ENCODE assay signal across 1 cellular context in the genomic region with DNA sequence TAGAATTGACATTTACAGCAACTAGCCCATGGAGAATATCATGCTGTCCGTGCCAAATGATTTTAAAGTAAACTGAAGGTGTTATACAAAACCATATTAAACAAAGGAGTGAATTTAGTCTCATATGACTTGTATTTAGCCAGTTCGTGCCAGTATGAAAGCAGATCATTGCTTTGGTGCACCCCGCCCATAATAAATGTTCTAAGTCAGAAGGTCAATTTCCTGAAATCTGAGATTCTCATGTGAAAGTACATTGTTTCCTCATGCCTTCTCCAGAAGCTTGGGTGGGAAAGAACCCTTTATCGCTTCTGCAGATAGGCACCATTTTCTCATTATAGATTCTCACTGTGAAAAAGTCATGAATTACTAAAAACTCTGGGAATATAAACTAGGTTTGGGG.
TF ChIP-seq lines count a peak whose summit lies in the region.

No MANE protein-coding gene starts in this region.

TF ChIP-seq in WTC11, 78 proteins besides CTCF, POLR2A, EP300 and RAD21 (continued from another document):
- TF ChIP-seq, protein P1, sequence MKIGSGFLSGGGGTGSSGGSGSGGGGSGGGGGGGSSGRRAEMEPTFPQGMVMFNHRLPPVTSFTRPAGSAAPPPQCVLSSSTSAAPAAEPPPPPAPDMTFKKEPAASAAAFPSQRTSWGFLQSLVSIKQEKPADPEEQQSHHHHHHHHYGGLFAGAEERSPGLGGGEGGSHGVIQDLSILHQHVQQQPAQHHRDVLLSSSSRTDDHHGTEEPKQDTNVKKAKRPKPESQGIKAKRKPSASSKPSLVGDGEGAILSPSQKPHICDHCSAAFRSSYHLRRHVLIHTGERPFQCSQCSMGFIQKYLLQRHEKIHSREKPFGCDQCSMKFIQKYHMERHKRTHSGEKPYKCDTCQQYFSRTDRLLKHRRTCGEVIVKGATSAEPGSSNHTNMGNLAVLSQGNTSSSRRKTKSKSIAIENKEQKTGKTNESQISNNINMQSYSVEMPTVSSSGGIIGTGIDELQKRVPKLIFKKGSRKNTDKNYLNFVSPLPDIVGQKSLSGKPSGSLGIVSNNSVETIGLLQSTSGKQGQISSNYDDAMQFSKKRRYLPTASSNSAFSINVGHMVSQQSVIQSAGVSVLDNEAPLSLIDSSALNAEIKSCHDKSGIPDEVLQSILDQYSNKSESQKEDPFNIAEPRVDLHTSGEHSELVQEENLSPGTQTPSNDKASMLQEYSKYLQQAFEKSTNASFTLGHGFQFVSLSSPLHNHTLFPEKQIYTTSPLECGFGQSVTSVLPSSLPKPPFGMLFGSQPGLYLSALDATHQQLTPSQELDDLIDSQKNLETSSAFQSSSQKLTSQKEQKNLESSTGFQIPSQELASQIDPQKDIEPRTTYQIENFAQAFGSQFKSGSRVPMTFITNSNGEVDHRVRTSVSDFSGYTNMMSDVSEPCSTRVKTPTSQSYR (CRISPR knock-in tag; IDR thresholded peaks at IDR 0.05) = no peak
- TF ChIP-seq, protein P2, sequence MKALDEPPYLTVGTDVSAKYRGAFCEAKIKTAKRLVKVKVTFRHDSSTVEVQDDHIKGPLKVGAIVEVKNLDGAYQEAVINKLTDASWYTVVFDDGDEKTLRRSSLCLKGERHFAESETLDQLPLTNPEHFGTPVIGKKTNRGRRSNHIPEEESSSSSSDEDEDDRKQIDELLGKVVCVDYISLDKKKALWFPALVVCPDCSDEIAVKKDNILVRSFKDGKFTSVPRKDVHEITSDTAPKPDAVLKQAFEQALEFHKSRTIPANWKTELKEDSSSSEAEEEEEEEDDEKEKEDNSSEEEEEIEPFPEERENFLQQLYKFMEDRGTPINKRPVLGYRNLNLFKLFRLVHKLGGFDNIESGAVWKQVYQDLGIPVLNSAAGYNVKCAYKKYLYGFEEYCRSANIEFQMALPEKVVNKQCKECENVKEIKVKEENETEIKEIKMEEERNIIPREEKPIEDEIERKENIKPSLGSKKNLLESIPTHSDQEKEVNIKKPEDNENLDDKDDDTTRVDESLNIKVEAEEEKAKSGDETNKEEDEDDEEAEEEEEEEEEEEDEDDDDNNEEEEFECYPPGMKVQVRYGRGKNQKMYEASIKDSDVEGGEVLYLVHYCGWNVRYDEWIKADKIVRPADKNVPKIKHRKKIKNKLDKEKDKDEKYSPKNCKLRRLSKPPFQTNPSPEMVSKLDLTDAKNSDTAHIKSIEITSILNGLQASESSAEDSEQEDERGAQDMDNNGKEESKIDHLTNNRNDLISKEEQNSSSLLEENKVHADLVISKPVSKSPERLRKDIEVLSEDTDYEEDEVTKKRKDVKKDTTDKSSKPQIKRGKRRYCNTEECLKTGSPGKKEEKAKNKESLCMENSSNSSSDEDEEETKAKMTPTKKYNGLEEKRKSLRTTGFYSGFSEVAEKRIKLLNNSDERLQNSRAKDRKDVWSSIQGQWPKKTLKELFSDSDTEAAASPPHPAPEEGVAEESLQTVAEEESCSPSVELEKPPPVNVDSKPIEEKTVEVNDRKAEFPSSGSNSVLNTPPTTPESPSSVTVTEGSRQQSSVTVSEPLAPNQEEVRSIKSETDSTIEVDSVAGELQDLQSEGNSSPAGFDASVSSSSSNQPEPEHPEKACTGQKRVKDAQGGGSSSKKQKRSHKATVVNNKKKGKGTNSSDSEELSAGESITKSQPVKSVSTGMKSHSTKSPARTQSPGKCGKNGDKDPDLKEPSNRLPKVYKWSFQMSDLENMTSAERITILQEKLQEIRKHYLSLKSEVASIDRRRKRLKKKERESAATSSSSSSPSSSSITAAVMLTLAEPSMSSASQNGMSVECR (CRISPR knock-in tag; IDR thresholded peaks at IDR 0.05; ENCODE audit: borderline replicate concordance) = no peak
- TF ChIP-seq, protein P3, sequence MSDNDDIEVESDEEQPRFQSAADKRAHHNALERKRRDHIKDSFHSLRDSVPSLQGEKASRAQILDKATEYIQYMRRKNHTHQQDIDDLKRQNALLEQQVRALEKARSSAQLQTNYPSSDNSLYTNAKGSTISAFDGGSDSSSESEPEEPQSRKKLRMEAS (CRISPR knock-in tag; IDR thresholded peaks at IDR 0.05) = no peak
- TF ChIP-seq, protein P4, sequence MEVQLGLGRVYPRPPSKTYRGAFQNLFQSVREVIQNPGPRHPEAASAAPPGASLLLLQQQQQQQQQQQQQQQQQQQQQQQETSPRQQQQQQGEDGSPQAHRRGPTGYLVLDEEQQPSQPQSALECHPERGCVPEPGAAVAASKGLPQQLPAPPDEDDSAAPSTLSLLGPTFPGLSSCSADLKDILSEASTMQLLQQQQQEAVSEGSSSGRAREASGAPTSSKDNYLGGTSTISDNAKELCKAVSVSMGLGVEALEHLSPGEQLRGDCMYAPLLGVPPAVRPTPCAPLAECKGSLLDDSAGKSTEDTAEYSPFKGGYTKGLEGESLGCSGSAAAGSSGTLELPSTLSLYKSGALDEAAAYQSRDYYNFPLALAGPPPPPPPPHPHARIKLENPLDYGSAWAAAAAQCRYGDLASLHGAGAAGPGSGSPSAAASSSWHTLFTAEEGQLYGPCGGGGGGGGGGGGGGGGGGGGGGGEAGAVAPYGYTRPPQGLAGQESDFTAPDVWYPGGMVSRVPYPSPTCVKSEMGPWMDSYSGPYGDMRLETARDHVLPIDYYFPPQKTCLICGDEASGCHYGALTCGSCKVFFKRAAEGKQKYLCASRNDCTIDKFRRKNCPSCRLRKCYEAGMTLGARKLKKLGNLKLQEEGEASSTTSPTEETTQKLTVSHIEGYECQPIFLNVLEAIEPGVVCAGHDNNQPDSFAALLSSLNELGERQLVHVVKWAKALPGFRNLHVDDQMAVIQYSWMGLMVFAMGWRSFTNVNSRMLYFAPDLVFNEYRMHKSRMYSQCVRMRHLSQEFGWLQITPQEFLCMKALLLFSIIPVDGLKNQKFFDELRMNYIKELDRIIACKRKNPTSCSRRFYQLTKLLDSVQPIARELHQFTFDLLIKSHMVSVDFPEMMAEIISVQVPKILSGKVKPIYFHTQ (CRISPR knock-in tag; IDR thresholded peaks at IDR 0.05) = no peak
- TF ChIP-seq IRF2 (CRISPR knock-in tag; IDR thresholded peaks at IDR 0.05; ENCODE audit: borderline replicate concordance, low read depth) (no peak), ZBTB21 (CRISPR knock-in tag; IDR thresholded peaks at IDR 0.05; ENCODE audit: borderline replicate concordance) (no peak), ZNF138 (CRISPR knock-in tag; conservative IDR thresholded peaks at IDR 0.05) (no peak)
- TF ChIP-seq, protein P5, sequence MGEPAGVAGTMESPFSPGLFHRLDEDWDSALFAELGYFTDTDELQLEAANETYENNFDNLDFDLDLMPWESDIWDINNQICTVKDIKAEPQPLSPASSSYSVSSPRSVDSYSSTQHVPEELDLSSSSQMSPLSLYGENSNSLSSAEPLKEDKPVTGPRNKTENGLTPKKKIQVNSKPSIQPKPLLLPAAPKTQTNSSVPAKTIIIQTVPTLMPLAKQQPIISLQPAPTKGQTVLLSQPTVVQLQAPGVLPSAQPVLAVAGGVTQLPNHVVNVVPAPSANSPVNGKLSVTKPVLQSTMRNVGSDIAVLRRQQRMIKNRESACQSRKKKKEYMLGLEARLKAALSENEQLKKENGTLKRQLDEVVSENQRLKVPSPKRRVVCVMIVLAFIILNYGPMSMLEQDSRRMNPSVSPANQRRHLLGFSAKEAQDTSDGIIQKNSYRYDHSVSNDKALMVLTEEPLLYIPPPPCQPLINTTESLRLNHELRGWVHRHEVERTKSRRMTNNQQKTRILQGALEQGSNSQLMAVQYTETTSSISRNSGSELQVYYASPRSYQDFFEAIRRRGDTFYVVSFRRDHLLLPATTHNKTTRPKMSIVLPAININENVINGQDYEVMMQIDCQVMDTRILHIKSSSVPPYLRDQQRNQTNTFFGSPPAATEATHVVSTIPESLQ (CRISPR knock-in tag; IDR thresholded peaks at IDR 0.05) = no peak
- TF ChIP-seq, protein P6, sequence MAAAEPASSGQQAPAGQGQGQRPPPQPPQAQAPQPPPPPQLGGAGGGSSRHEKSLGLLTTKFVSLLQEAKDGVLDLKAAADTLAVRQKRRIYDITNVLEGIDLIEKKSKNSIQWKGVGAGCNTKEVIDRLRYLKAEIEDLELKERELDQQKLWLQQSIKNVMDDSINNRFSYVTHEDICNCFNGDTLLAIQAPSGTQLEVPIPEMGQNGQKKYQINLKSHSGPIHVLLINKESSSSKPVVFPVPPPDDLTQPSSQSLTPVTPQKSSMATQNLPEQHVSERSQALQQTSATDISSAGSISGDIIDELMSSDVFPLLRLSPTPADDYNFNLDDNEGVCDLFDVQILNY (CRISPR knock-in tag; IDR thresholded peaks at IDR 0.05) = no peak
- TF ChIP-seq, protein P7, sequence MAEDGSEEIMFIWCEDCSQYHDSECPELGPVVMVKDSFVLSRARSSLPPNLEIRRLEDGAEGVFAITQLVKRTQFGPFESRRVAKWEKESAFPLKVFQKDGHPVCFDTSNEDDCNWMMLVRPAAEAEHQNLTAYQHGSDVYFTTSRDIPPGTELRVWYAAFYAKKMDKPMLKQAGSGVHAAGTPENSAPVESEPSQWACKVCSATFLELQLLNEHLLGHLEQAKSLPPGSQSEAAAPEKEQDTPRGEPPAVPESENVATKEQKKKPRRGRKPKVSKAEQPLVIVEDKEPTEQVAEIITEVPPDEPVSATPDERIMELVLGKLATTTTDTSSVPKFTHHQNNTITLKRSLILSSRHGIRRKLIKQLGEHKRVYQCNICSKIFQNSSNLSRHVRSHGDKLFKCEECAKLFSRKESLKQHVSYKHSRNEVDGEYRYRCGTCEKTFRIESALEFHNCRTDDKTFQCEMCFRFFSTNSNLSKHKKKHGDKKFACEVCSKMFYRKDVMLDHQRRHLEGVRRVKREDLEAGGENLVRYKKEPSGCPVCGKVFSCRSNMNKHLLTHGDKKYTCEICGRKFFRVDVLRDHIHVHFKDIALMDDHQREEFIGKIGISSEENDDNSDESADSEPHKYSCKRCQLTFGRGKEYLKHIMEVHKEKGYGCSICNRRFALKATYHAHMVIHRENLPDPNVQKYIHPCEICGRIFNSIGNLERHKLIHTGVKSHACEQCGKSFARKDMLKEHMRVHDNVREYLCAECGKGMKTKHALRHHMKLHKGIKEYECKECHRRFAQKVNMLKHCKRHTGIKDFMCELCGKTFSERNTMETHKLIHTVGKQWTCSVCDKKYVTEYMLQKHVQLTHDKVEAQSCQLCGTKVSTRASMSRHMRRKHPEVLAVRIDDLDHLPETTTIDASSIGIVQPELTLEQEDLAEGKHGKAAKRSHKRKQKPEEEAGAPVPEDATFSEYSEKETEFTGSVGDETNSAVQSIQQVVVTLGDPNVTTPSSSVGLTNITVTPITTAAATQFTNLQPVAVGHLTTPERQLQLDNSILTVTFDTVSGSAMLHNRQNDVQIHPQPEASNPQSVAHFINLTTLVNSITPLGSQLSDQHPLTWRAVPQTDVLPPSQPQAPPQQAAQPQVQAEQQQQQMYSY (CRISPR knock-in tag; IDR thresholded peaks at IDR 0.05) = no peak
